1 cellular context compared by ENCODE assay signal in the genomic region with DNA sequence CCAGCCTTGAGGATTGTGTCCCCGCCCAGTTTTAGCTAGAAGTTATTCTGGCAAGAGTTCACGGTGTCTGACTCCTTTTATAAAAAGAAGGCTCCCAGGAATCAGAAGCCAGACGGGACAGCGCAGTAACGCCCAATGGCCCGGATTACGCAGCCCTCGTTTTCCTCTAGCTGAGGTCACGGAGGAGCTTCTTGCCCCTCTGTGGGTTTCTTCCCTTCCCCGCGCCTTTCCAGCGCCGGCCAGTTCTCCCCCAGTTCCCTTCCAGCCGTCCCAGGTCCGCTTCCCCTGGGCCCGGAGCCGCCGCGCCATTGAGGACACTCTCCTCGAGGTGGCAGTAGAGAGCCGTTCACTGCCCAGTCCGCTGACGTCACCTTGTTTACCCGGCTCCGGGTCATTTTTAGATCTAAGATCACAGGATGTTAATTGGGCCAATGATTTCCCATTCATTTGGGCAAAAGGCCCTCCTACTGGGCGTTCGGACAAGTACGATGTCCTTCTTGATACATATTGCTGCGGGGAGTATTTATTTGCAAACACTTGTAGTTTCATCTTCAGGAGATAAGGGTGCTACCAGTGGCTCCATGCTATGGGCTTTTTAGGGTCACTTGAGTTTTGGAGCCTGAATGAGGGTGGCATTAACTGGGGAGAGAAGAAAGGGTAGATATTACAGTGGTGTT.
TF ChIP-seq lines count a peak whose summit lies in the region.

No MANE protein-coding gene starts in this region.

TF ChIP-seq in HepG2, 621 proteins besides CTCF, POLR2A, EP300 and RAD21 (continued from another document and continues in another):
- TF ChIP-seq ARID4A (CRISPR knock-in tag; IDR thresholded peaks at IDR 0.05; ENCODE audit: borderline replicate concordance) (no peak; the same call in 1 of the 2 replicates), NR2C2 (CRISPR knock-in tag; IDR thresholded peaks at IDR 0.05; ENCODE audit: borderline replicate concordance) (no peak), STAT5B (CRISPR knock-in tag; IDR thresholded peaks at IDR 0.05) (no peak), FOXP1 (IDR thresholded peaks at IDR 0.05) (peak; percentile 48; the same call in 1 of the 2 replicates), FOXP1 (CRISPR knock-in tag; IDR thresholded peaks at IDR 0.05) (peak; percentile 70), PHF5A (CRISPR knock-in tag; IDR thresholded peaks at IDR 0.05; ENCODE audit: low read depth, unreplicated experiment) (no peak), ZBTB49 (CRISPR knock-in tag; IDR thresholded peaks at IDR 0.05; ENCODE audit: borderline replicate concordance) (no peak), NFRKB (IDR thresholded peaks at IDR 0.05) (no peak), TMF1 (CRISPR knock-in tag; IDR thresholded peaks at IDR 0.05; ENCODE audit: low read depth) (no peak), SKIL (CRISPR knock-in tag; IDR thresholded peaks at IDR 0.05; ENCODE audit: borderline replicate concordance) (no peak), ZBTB42 (CRISPR knock-in tag; IDR thresholded peaks at IDR 0.05) (no peak), ELF4 (CRISPR knock-in tag; IDR thresholded peaks at IDR 0.05; ENCODE audit: borderline replicate concordance) (no peak), JUND (CRISPR knock-in tag; IDR thresholded peaks at IDR 0.05) (peak; percentile 97), ZNF121 (CRISPR knock-in tag; IDR thresholded peaks at IDR 0.05) (peak; percentile 99), ELF1 (CRISPR knock-in tag; IDR thresholded peaks at IDR 0.05) (0 out of 2 replicates have a peak, but pooled peaks have one; percentile 37), SIX1 (CRISPR knock-in tag; IDR thresholded peaks at IDR 0.05; ENCODE audit: borderline replicate concordance) (no peak), ZMAT3 (CRISPR knock-in tag; conservative IDR thresholded peaks at IDR 0.05) (0 out of 2 replicates have a peak, but pooled peaks have one; percentile 47), MATR3 (CRISPR knock-in tag; IDR thresholded peaks at IDR 0.05) (no peak), IRF9 (CRISPR knock-in tag; IDR thresholded peaks at IDR 0.05; ENCODE audit: borderline replicate concordance) (0 out of 2 replicates have a peak, but pooled peaks have one; percentile 3), KLF16 (CRISPR knock-in tag; IDR thresholded peaks at IDR 0.05) (peak in 1 of 2 experiments; percentile 75; a peak in 2 of 4 replicates), TBX2 (CRISPR knock-in tag; IDR thresholded peaks at IDR 0.05; ENCODE audit: borderline replicate concordance) (peak; percentile 57; the same call in 1 of the 2 replicates), FOXK2 (IDR thresholded peaks at IDR 0.05) (peak; percentile 80), ZSCAN12 (CRISPR knock-in tag; IDR thresholded peaks at IDR 0.05) (no peak), ZNF740 (CRISPR knock-in tag; IDR thresholded peaks at IDR 0.05) (peak; percentile 32; the same call in 1 of the 2 replicates), TBP (CRISPR knock-in tag; IDR thresholded peaks at IDR 0.05) (no peak), MTERF4 (CRISPR knock-in tag; IDR thresholded peaks at IDR 0.05) (peak; percentile 61; the same call in 1 of the 2 replicates)
- TF ChIP-seq, protein P1, sequence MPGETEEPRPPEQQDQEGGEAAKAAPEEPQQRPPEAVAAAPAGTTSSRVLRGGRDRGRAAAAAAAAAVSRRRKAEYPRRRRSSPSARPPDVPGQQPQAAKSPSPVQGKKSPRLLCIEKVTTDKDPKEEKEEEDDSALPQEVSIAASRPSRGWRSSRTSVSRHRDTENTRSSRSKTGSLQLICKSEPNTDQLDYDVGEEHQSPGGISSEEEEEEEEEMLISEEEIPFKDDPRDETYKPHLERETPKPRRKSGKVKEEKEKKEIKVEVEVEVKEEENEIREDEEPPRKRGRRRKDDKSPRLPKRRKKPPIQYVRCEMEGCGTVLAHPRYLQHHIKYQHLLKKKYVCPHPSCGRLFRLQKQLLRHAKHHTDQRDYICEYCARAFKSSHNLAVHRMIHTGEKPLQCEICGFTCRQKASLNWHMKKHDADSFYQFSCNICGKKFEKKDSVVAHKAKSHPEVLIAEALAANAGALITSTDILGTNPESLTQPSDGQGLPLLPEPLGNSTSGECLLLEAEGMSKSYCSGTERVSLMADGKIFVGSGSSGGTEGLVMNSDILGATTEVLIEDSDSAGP (CRISPR knock-in tag; IDR thresholded peaks at IDR 0.05; ENCODE audit: borderline replicate concordance), result peak; percentile 61; the same call in 1 of the 2 replicates
- TF ChIP-seq, protein P2, sequence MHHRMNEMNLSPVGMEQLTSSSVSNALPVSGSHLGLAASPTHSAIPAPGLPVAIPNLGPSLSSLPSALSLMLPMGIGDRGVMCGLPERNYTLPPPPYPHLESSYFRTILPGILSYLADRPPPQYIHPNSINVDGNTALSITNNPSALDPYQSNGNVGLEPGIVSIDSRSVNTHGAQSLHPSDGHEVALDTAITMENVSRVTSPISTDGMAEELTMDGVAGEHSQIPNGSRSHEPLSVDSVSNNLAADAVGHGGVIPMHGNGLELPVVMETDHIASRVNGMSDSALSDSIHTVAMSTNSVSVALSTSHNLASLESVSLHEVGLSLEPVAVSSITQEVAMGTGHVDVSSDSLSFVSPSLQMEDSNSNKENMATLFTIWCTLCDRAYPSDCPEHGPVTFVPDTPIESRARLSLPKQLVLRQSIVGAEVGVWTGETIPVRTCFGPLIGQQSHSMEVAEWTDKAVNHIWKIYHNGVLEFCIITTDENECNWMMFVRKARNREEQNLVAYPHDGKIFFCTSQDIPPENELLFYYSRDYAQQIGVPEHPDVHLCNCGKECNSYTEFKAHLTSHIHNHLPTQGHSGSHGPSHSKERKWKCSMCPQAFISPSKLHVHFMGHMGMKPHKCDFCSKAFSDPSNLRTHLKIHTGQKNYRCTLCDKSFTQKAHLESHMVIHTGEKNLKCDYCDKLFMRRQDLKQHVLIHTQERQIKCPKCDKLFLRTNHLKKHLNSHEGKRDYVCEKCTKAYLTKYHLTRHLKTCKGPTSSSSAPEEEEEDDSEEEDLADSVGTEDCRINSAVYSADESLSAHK (CRISPR knock-in tag; IDR thresholded peaks at IDR 0.05; ENCODE audit: borderline replicate concordance), result no peak
- TF ChIP-seq, protein P3, sequence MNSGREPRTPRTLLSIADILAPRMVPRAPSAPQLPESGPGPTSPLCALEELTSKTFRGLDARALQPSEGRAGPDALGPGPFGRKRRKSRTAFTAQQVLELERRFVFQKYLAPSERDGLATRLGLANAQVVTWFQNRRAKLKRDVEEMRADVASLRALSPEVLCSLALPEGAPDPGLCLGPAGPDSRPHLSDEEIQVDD (CRISPR knock-in tag; IDR thresholded peaks at IDR 0.05; ENCODE audit: borderline replicate concordance), result no peak
- TF ChIP-seq, protein P4, sequence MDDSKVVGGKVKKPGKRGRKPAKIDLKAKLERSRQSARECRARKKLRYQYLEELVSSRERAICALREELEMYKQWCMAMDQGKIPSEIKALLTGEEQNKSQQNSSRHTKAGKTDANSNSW (CRISPR knock-in tag; IDR thresholded peaks at IDR 0.05; ENCODE audit: borderline replicate concordance), result no peak
- TF ChIP-seq, protein P5, sequence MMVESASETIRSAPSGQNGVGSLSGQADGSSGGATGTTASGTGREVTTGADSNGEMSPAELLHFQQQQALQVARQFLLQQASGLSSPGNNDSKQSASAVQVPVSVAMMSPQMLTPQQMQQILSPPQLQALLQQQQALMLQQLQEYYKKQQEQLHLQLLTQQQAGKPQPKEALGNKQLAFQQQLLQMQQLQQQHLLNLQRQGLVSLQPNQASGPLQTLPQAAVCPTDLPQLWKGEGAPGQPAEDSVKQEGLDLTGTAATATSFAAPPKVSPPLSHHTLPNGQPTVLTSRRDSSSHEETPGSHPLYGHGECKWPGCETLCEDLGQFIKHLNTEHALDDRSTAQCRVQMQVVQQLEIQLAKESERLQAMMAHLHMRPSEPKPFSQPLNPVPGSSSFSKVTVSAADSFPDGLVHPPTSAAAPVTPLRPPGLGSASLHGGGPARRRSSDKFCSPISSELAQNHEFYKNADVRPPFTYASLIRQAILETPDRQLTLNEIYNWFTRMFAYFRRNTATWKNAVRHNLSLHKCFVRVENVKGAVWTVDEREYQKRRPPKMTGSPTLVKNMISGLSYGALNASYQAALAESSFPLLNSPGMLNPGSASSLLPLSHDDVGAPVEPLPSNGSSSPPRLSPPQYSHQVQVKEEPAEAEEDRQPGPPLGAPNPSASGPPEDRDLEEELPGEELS (CRISPR knock-in tag; IDR thresholded peaks at IDR 0.05), result peak; percentile 78
- TF ChIP-seq, protein P6, sequence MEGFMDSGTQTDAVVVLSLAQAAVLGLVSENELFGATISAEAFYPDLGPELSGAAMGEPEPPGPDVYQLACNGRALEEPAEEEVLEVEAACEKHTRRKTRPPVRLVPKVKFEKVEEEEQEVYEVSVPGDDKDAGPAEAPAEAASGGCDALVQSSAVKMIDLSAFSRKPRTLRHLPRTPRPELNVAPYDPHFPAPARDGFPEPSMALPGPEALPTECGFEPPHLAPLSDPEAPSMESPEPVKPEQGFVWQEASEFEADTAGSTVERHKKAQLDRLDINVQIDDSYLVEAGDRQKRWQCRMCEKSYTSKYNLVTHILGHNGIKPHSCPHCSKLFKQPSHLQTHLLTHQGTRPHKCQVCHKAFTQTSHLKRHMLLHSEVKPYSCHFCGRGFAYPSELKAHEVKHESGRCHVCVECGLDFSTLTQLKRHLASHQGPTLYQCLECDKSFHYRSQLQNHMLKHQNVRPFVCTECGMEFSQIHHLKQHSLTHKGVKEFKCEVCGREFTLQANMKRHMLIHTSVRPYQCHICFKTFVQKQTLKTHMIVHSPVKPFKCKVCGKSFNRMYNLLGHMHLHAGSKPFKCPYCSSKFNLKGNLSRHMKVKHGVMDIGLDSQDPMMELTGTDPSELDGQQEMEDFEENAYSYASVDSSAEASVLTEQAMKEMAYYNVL (CRISPR knock-in tag; IDR thresholded peaks at IDR 0.05; ENCODE audit: borderline replicate concordance), result no peak
